ENCODE assay signal across 8 cellular contexts in genomic region chr3:187739561-187740445, GRCh38. TPM values are rescaled to one million over a fixed set of nuclear protein-coding genes. Genes with fewer than 3 reads are reported as not detected.
DNase-seq lines count a peak whose midpoint lies in the region; ATAC-seq and TF ChIP-seq lines count a peak whose summit lies in the region.

No MANE protein-coding gene starts in this region.

- peaks cover 4 to 67% (median 18%) of the 10 kb centered on the region in 3 donors for H3K4me1 ChIP-seq in gastroesophageal sphincter
- H3K4me1 ChIP-seq in neuron (ENCODE audit: insufficient read depth, low read length), result peaks cover 30% of the 10 kb centered on the region

- peak; percentile 53 for TF ChIP-seq POLR2A in gastroesophageal sphincter (IDR thresholded peaks at IDR 0.05)

- peak; percentile 48 for ATAC-seq in gastroesophageal sphincter

- H3K9me3 ChIP-seq in gastroesophageal sphincter (no peaks in the 10 kb centered on the region), neuron (ENCODE audit: low read length) (no peaks in the 10 kb centered on the region)

- H3K27me3 ChIP-seq in gastroesophageal sphincter (no peaks in the 10 kb centered on the region), neuron (ENCODE audit: insufficient read depth, low read length) (no peaks in the 10 kb centered on the region)

- H3K36me3 ChIP-seq in gastroesophageal sphincter (peaks cover 0 to 1% of the 10 kb centered on the region in 2 donors), neuron (ENCODE audit: insufficient read depth, low read length) (no peaks in the 10 kb centered on the region)

- peak; percentile 96 to 98 (median 97) for TF ChIP-seq CTCF in gastroesophageal sphincter (IDR thresholded peaks at IDR 0.05)

- no peak for TF ChIP-seq EP300 in gastroesophageal sphincter (IDR thresholded peaks at IDR 0.05)

- H3K27ac ChIP-seq in gastroesophageal sphincter (peak overlapping the region; percentile 88 to 99 (median 96)), temporal lobe (ENCODE audit: low read depth, low read length) (peak overlapping the region; percentile 76)

- 0 to 2% methylated on average over 7 to 20 of the region's 58 CpGs for WGBS in gastroesophageal sphincter (ENCODE audit: low coverage in 1 of 2), 2 donors

- H3K4me3 ChIP-seq in gastroesophageal sphincter, result peak overlapping the region; percentile 61 to 68
- H3K4me3 ChIP-seq in neuron (ENCODE audit: low read length), result peak overlapping the region; percentile 63

- peak; percentile 44 for DNase-seq in NCI-H748 (lab: John Stamatoyannopoulos, UW; ENCODE audit: unreplicated experiment)
- DNase-seq in NCI-H748 treated with DMSO at 0.1 percent for 48 hours (lab: John Stamatoyannopoulos, UW), result no peak
- peak; percentile 78 for DNase-seq in HT-29 (ENCODE audit: low spot score)
- DNase-seq in RPMI8226, result peak; percentile 39
- DNase-seq in activated naive CD4-positive, alpha-beta T cell treated with anti-CD3 and anti-CD28 coated beads, Interleukin-2, amount 50 U/mL, for 16 hours, result peak; percentile 78

- peak overlapping the region; percentile 16 for H2AFZ ChIP-seq in neuron (ENCODE audit: low read depth, low read length)

RNA-seq across cellular contexts. Expression of gene BCL6, which starts 5.5 kb away (rescaled TPM):
- 11.8 and 12.0 TPM in 2 replicates for total RNA-seq in HT-29 (2014; rRNA removed; shearing (Covaris generic))
- total RNA-seq in gastroesophageal sphincter, result 100 to 1,000 TPM in 3 of 4 donors, 10 to 100 TPM in 1; 60.0 to 146 (median 115) TPM
- 14.0 TPM for total RNA-seq in temporal lobe

RNA-seq across cellular contexts. Expression of gene RTP2, which starts 37.4 kb away (rescaled TPM):
- not detected in 2 replicates for total RNA-seq in HT-29 (2014; rRNA removed; shearing (Covaris generic))
- total RNA-seq in gastroesophageal sphincter (not detected), temporal lobe (not detected)
